In the genomic region with DNA sequence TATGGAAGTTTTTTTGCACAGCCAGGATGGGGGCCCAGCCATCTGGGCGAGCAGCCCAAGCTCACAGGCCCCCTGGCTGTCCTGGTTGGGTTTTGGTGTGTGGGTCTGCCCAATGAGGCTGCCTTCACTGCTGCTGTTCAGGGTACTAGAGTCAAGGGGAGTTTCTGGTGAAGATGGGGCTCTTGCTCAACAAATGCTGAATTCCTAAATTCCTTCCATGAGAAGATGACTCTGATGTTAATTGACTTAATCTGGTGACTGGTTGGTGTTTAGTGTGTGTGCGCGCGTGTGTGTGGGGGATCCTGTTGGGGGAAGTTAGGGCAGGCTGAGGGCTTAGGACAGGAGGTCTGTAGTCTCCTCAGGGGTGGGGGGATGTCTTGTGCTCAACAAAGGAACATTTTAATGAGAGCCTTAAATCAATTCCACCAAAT, we compare ENCODE assay signal across 10 cellular contexts. TPM values are rescaled to one million over a fixed set of nuclear protein-coding genes. Genes with fewer than 3 reads are reported as not detected.
A peak's percentile ranks its signal among the peaks of the same experiment; 100 is the strongest.
DNase-seq lines count a peak whose midpoint lies in the region; TF ChIP-seq lines count a peak whose summit lies in the region.
"Had no signal": no experiment of that assay in that cellular context is flagged by ENCODE, and none has a peak within 500 bp of the region (broad histone marks: within the 10 kb centered on the region; RNA-seq: fewer than 3 reads in every experiment).

No MANE protein-coding gene starts in this region.

- H2AFZ ChIP-seq in OCI-LY7 (ENCODE audit: low read length) (no peak overlapping the region), neural cell (ENCODE audit: low read depth, low read length) (no peak overlapping the region)

- H3K27ac ChIP-seq in BLaER1 treated with 17β-estradiol and CSF1 and Interleukin-3, amounts not matched to agents 10 nM and 100 nM: 0 out of 22 replicates have a peak overlapping the region, but pooled peaks of 2 of the 11 experiments have one; percentile 84 to 88
- H3K27ac ChIP-seq in OCI-LY7 (ENCODE audit: low read depth, low read length, poor library complexity, severe bottlenecking): no peak overlapping the region
- no peak overlapping the region for H3K27ac ChIP-seq in neural cell (ENCODE audit: low read length)
- no peak overlapping the region for H3K27ac ChIP-seq in caudate nucleus (ENCODE audit: low read depth, low read length)
- H3K27ac ChIP-seq: colonic mucosa had no signal

- CTCF ChIA-PET in OCI-LY7 (lab: Charles Lee; ENCODE audit: unreplicated experiment): no interaction called here

- BruUV-seq in OCI-LY7 (replicated peaks; lab: Mats Ljungman, UMichigan): no TSS peak

- peaks cover 0 to 17% (median 2%) of the 10 kb centered on the region in 11 experiments; a peak in 12 of 22 replicates for H3K36me3 ChIP-seq in BLaER1 treated with 17β-estradiol and CSF1 and Interleukin-3, amounts not matched to agents 10 nM and 100 nM
- H3K36me3 ChIP-seq in OCI-LY7 (ENCODE audit: insufficient read depth, low read length) (no peaks in the 10 kb centered on the region), neural cell (ENCODE audit: insufficient read depth, low read length) (no peaks in the 10 kb centered on the region)
- H3K36me3 ChIP-seq: colonic mucosa had no signal

- no peaks in the 10 kb centered on the region for H3K9me3 ChIP-seq in BLaER1 treated with 17β-estradiol and CSF1 and Interleukin-3, amounts not matched to agents 10 nM and 100 nM (replicated peaks in 1 of 11)
- H3K9me3 ChIP-seq in OCI-LY7 (ENCODE audit: low read length) (no peaks in the 10 kb centered on the region), neural cell (ENCODE audit: low read length) (no peaks in the 10 kb centered on the region)
- H3K9me3 ChIP-seq: colonic mucosa had no signal

- H3F3A ChIP-seq in neural cell (ENCODE audit: insufficient read depth, low read length, poor library complexity, severe bottlenecking): no peaks in the 10 kb centered on the region

- TF ChIP-seq CTCF in OCI-LY7 (conservative IDR thresholded peaks at IDR 0.05; ENCODE audit: low read length): no peak
- no peak for TF ChIP-seq CTCF in epithelial cell of proximal tubule (conservative IDR thresholded peaks at IDR 0.05; ENCODE audit: low read depth, low read length)
- TF ChIP-seq CTCF in neural cell (IDR thresholded peaks at IDR 0.05; ENCODE audit: poor library complexity, severe bottlenecking): no peak

- peak overlapping the region in 8 of 10 experiments; percentile 85 to 100 (median 96); a peak in 17 of 20 replicates for H3K4me3 ChIP-seq in BLaER1 treated with 17β-estradiol and CSF1 and Interleukin-3, amounts not matched to agents 10 nM and 100 nM
- peak overlapping the region; percentile 98 for H3K4me3 ChIP-seq in OCI-LY7 (ENCODE audit: low read depth, low read length, poor library complexity, severe bottlenecking)
- peak overlapping the region; percentile 77 for H3K4me3 ChIP-seq in epithelial cell of proximal tubule (ENCODE audit: low read depth, low read length)
- peak overlapping the region; percentile 98 for H3K4me3 ChIP-seq in neural cell (ENCODE audit: low read length)

- no peak for TF ChIP-seq RAD21 in neural cell (conservative IDR thresholded peaks at IDR 0.05)

- H3K4me1 ChIP-seq in BLaER1 treated with 17β-estradiol and CSF1 and Interleukin-3, amounts not matched to agents 10 nM and 100 nM: peaks cover 15 to 57% (median 49%) of the 10 kb centered on the region in 10 experiments
- peaks cover 21% of the 10 kb centered on the region for H3K4me1 ChIP-seq in OCI-LY7 (ENCODE audit: insufficient read depth, low read length, poor library complexity, severe bottlenecking)
- H3K4me1 ChIP-seq: colonic mucosa had no signal

- H3K9ac ChIP-seq in BLaER1 treated with 17β-estradiol and CSF1 and Interleukin-3, amounts not matched to agents 10 nM and 100 nM: peak overlapping the region in 9 of 11 experiments; percentile 84 to 96 (median 93); a peak in 15 of 22 replicates
- peak overlapping the region; percentile 87 for H3K9ac ChIP-seq in neural cell (ENCODE audit: low read length)

- H3K27me3 ChIP-seq in BLaER1 treated with 17β-estradiol and CSF1 and Interleukin-3, amounts not matched to agents 10 nM and 100 nM: no peaks in the 10 kb centered on the region
- H3K27me3 ChIP-seq in neural cell (ENCODE audit: insufficient read depth, low read depth, low read length): no peaks in the 10 kb centered on the region

- H3K4me2 ChIP-seq in BLaER1 treated with 17β-estradiol and CSF1 and Interleukin-3, amounts not matched to agents 10 nM and 100 nM: peak overlapping the region; percentile 85 to 97 (median 94)
- H3K4me2 ChIP-seq in OCI-LY7 (ENCODE audit: low read length) (peak overlapping the region; percentile 94), neural cell (ENCODE audit: low read length) (peak overlapping the region; percentile 77)

- no peak for TF ChIP-seq EP300 in neural cell (conservative IDR thresholded peaks at IDR 0.05; ENCODE audit: poor library complexity, severe bottlenecking)

- intact Hi-C loops in OCI-LY7 (cut with micrococcal nuclease; ENCODE audit: unreplicated experiment): loop anchor here (10.0 kb wide), 1 partner anchor 427 kb away; no protein-coding TSS in a partner anchor

- DNase-seq in OCI-LY7 (ENCODE audit: low spot score) (no peak), epithelial cell of proximal tubule (ENCODE audit: low read depth) (no peak), putamen (ENCODE audit: low spot score) (no peak), cerebellum (ENCODE audit: low spot score) (no peak), caudate nucleus (lab: John Stamatoyannopoulos, UW) (no peak), NCI-H187 (lab: John Stamatoyannopoulos, UW) (no peak)
- DNase-seq: colonic mucosa, NCI-H2081 had no signal

- H3K9me2 ChIP-seq in OCI-LY7 (ENCODE audit: insufficient read depth, low read length): no peaks in the 10 kb centered on the region
- H3K9me2 ChIP-seq in neural cell (ENCODE audit: insufficient read depth, low read length): no peaks in the 10 kb centered on the region

- POLR2A ChIA-PET in OCI-LY7 (lab: Charles Lee): no interaction called here

- peaks cover 6% of the 10 kb centered on the region; the same call in 1 of the 2 replicates for H3K79me2 ChIP-seq in OCI-LY7 (ENCODE audit: insufficient read depth, low read depth, low read length)
- peaks cover 31% of the 10 kb centered on the region for H3K79me2 ChIP-seq in neural cell (replicated peaks; ENCODE audit: insufficient read depth, low read length)

- H4K20me1 ChIP-seq in BLaER1 treated with 17β-estradiol and CSF1 and Interleukin-3, amounts not matched to agents 10 nM and 100 nM: peaks cover 0 to 63% (median 43%) of the 10 kb centered on the region in 11 experiments; a peak in 16 of 22 replicates
- H4K20me1 ChIP-seq in OCI-LY7 (ENCODE audit: insufficient read depth, low read length): 0 out of 2 replicates have a peak, but pooled peaks cover 5% of the 10 kb centered on the region
- H4K20me1 ChIP-seq in neural cell (ENCODE audit: insufficient read depth): no peaks in the 10 kb centered on the region

TF ChIP-seq in neural cell, 6 proteins besides CTCF, POLR2A, EP300 and RAD21:
- TF ChIP-seq SMC3 (conservative IDR thresholded peaks at IDR 0.05; ENCODE audit: poor library complexity): no peak
- TF ChIP-seq, protein P1, sequence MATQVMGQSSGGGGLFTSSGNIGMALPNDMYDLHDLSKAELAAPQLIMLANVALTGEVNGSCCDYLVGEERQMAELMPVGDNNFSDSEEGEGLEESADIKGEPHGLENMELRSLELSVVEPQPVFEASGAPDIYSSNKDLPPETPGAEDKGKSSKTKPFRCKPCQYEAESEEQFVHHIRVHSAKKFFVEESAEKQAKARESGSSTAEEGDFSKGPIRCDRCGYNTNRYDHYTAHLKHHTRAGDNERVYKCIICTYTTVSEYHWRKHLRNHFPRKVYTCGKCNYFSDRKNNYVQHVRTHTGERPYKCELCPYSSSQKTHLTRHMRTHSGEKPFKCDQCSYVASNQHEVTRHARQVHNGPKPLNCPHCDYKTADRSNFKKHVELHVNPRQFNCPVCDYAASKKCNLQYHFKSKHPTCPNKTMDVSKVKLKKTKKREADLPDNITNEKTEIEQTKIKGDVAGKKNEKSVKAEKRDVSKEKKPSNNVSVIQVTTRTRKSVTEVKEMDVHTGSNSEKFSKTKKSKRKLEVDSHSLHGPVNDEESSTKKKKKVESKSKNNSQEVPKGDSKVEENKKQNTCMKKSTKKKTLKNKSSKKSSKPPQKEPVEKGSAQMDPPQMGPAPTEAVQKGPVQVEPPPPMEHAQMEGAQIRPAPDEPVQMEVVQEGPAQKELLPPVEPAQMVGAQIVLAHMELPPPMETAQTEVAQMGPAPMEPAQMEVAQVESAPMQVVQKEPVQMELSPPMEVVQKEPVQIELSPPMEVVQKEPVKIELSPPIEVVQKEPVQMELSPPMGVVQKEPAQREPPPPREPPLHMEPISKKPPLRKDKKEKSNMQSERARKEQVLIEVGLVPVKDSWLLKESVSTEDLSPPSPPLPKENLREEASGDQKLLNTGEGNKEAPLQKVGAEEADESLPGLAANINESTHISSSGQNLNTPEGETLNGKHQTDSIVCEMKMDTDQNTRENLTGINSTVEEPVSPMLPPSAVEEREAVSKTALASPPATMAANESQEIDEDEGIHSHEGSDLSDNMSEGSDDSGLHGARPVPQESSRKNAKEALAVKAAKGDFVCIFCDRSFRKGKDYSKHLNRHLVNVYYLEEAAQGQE (IDR thresholded peaks at IDR 0.05; ENCODE audit: borderline replicate concordance): no peak
- TF ChIP-seq POLR2AphosphoS5 (IDR thresholded peaks at IDR 0.05): no peak
TF ChIP-seq in neural cell: peak in this region for 0.

RNA-seq across cellular contexts. Expression of a gene that starts 1.9 kb away (rescaled TPM):
- 12.7 and 18.5 TPM in 2 replicates for total RNA-seq in OCI-LY7 (2014; rRNA removed; shearing (Covaris generic))
- 12.0 and 13.0 TPM in 2 replicates for total RNA-seq in OCI-LY7 (2022)
- 84.6 and 91.2 TPM in 2 replicates for total RNA-seq in epithelial cell of proximal tubule
- polyA plus RNA-seq in neural cell: 32.5 and 47.4 TPM in 2 replicates
- 28.5 and 37.7 TPM in 2 replicates for polyA minus RNA-seq in neural cell
- total RNA-seq in cerebellum: 53.7 TPM

RNA-seq across cellular contexts. Expression of a gene that starts 18.6 kb away (rescaled TPM):
- 15.0 and 16.4 TPM in 2 replicates for total RNA-seq in OCI-LY7 (2014; rRNA removed; shearing (Covaris generic))
- 22.5 and 25.2 TPM in 2 replicates for total RNA-seq in OCI-LY7 (2022)
- total RNA-seq in epithelial cell of proximal tubule: 8.8 and 10.3 TPM in 2 replicates
- polyA plus RNA-seq in neural cell: 74.0 and 75.3 TPM in 2 replicates
- 44.3 and 46.4 TPM in 2 replicates for polyA minus RNA-seq in neural cell
- 25.1 TPM for total RNA-seq in cerebellum

RNA-seq across cellular contexts. Expression of a gene that starts 18.8 kb away (rescaled TPM):
- total RNA-seq in OCI-LY7 (2014; rRNA removed; shearing (Covaris generic)): 25.8 and 31.8 TPM in 2 replicates
- total RNA-seq in OCI-LY7 (2022): 76.9 and 81.7 TPM in 2 replicates
- 16.9 and 45.4 TPM in 2 replicates for total RNA-seq in epithelial cell of proximal tubule
- polyA plus RNA-seq in neural cell: 17.2 and 22.5 TPM in 2 replicates
- 6.5 and 12.2 TPM in 2 replicates for polyA minus RNA-seq in neural cell
- 5.6 TPM for total RNA-seq in cerebellum

RNA-seq across cellular contexts. Expression of a gene that starts 24.3 kb away (rescaled TPM):
- total RNA-seq in OCI-LY7 (2014; rRNA removed; shearing (Covaris generic)): 14.1 and 16.9 TPM in 2 replicates
- 14.9 and 18.6 TPM in 2 replicates for total RNA-seq in OCI-LY7 (2022)
- total RNA-seq in epithelial cell of proximal tubule: 12.0 and 20.5 TPM in 2 replicates
- polyA plus RNA-seq in neural cell: 25.7 and 32.2 TPM in 2 replicates
- 28.1 and 32.4 TPM in 2 replicates for polyA minus RNA-seq in neural cell
- total RNA-seq in cerebellum: 14.2 TPM

RNA-seq across cellular contexts. Expression of a gene that starts 56.6 kb away (rescaled TPM):
- total RNA-seq in OCI-LY7 (2014; rRNA removed; shearing (Covaris generic)): 61.1 and 72.6 TPM in 2 replicates
- total RNA-seq in OCI-LY7 (2022) (66.7 and 75.9 TPM in 2 replicates), epithelial cell of proximal tubule (71.2 and 163 TPM in 2 replicates), cerebellum (34.5 TPM)
- 73.1 and 79.2 TPM in 2 replicates for polyA plus RNA-seq in neural cell
- 91.2 and 95.9 TPM in 2 replicates for polyA minus RNA-seq in neural cell
